Comparison of ENCODE assay signal across 30 cellular contexts in genomic region chr1:119048624-119049404, GRCh38.
"Had no signal": no experiment of that assay in that cellular context is flagged by ENCODE, and none has a peak within 500 bp of the region (broad histone marks: within the 10 kb centered on the region; RNA-seq: fewer than 3 reads in every experiment).

No MANE protein-coding gene starts in this region.

- H3K4me3 ChIP-seq: adrenal gland, body of pancreas had no signal

- H3K27ac ChIP-seq: adrenal gland, body of pancreas, brain microvascular endothelial cell, VCaP had no signal

- DNase-seq: activated B cell treated with CpG ODN at 0.5 μM for 24 hours; activated CD4-positive, alpha-beta memory T cell treated with anti-CD3 and anti-CD28 coated beads for 36 hours; activated CD4-positive, alpha-beta T cell treated with anti-CD3 and anti-CD28 coated beads for 4 hours; activated CD4-positive, alpha-beta T cell treated with anti-CD3 and anti-CD28 coated beads, Interleukin-2, amount 10 ng/mL, durations not matched to agents 24 days and 14 days; activated CD4-positive, alpha-beta T cell treated with anti-CD3 and anti-CD28 coated beads, Interleukin-2, amount 50 U/mL, for 1 hour; activated CD4-positive, alpha-beta T cell treated with anti-CD3 and anti-CD28 coated beads, Interleukin-2, amount 50 U/mL, for 4 hours; activated CD4-positive, CD25-positive, alpha-beta regulatory T cell treated with anti-CD3 and anti-CD28 coated beads, Interleukin-2, amount 50 U/mL, for 72 hours; activated CD8-positive, alpha-beta memory T cell treated with anti-CD3 and anti-CD28 coated beads for 24 hours; activated CD8-positive, alpha-beta memory T cell treated with anti-CD3 and anti-CD28 coated beads, Interleukin-2, amount 10 ng/mL, durations not matched to agents 7 days and 5 days; activated CD8-positive, alpha-beta memory T cell treated with anti-CD3 and anti-CD28 coated beads, Interleukin-2, amount 50 U/mL, for 48 hours; activated CD8-positive, alpha-beta T cell treated with anti-CD3 and anti-CD28 coated beads, Interleukin-2, amount 10 ng/mL, durations not matched to agents 7 days and 5 days; activated effector memory CD4-positive, alpha-beta T cell treated with Interleukin-2 at 50 U/mL for 16 hours; activated gamma-delta T cell; activated naive CD4-positive, alpha-beta T cell treated with anti-CD3 and anti-CD28 coated beads, Interleukin-2, amount 10 ng/mL, durations not matched to agents 7 days and 5 days; activated naive CD4-positive, alpha-beta T cell treated with Interleukin-2 at 50 U/mL for 16 hours; activated naive CD8-positive, alpha-beta T cell treated with anti-CD3 and anti-CD28 coated beads, Interleukin-2, amount 10 ng/mL, durations not matched to agents 7 days and 5 days; activated naive CD8-positive, alpha-beta T cell treated with anti-CD3 and anti-CD28 coated beads, Interleukin-2, amount 50 U/mL, for 24 hours; activated T-cell treated with anti-CD3 and anti-CD28 coated beads, Interleukin-2, amount 50 U/mL, for 24 hours; activated T-cell treated with anti-CD3 and anti-CD28 coated beads, Interleukin-2, amount 50 U/mL, for 48 hours; adrenal gland; amniotic stem cell; aorta; body of pancreas; brain microvascular endothelial cell; central memory CD4-positive, alpha-beta T cell; T-helper 1 cell; T-helper 2 cell; T-helper 9 cell had no signal

- H3K4me1 ChIP-seq: body of pancreas, breast epithelium had no signal

- H3K9me3 ChIP-seq: adrenal gland, body of pancreas, breast epithelium had no signal

- H3K36me3 ChIP-seq: adrenal gland, brain microvascular endothelial cell, breast epithelium had no signal

- H3K27me3 ChIP-seq: adrenal gland, body of pancreas, brain microvascular endothelial cell, breast epithelium had no signal
